1 cellular context compared by ENCODE assay signal in the genomic region with DNA sequence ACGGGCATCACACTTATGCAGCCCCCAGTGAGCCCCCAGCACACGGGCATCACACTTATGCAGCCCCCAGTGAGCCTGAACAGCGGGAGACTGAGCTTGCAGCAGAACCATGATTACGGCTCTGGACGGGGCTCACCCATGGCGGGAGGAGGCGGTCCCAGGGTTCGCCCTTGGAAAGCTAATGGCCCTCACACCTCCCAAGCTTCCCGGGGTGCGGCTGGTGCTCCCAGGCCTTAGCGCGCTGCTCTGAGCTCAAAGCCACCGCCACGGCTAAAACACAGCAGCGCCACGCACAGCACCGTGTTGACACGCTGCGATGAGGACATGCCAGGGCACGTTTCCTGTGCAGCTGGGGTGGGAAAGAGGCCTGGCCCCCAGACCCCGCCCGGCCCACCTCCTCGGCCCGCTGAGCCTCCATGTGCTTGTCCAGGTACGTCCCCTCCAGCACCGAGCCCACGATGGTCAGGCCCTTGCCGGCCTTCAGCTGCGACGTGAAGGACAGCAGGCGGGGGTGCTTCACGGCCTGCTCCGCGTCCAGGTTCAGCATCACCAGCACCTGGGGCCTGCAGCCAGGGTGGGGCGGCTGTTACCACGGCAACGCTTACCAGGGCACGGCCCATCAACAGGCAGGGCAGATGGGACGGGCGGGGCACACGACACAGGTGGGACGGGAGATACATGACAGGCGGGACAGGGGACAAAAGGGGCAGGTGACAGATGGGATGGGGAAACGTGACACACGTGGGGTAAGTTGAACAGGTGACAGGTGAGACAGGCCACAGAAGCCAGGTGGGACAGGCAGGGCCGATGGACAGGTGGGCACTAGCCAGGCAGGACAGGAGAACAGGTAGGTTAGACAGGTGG.
TF ChIP-seq lines count a peak whose summit lies in the region.

No MANE protein-coding gene starts in this region.

TF ChIP-seq in A549, 52 proteins besides CTCF, POLR2A, EP300 and RAD21 (continued from another document):
- TF ChIP-seq, protein P1, sequence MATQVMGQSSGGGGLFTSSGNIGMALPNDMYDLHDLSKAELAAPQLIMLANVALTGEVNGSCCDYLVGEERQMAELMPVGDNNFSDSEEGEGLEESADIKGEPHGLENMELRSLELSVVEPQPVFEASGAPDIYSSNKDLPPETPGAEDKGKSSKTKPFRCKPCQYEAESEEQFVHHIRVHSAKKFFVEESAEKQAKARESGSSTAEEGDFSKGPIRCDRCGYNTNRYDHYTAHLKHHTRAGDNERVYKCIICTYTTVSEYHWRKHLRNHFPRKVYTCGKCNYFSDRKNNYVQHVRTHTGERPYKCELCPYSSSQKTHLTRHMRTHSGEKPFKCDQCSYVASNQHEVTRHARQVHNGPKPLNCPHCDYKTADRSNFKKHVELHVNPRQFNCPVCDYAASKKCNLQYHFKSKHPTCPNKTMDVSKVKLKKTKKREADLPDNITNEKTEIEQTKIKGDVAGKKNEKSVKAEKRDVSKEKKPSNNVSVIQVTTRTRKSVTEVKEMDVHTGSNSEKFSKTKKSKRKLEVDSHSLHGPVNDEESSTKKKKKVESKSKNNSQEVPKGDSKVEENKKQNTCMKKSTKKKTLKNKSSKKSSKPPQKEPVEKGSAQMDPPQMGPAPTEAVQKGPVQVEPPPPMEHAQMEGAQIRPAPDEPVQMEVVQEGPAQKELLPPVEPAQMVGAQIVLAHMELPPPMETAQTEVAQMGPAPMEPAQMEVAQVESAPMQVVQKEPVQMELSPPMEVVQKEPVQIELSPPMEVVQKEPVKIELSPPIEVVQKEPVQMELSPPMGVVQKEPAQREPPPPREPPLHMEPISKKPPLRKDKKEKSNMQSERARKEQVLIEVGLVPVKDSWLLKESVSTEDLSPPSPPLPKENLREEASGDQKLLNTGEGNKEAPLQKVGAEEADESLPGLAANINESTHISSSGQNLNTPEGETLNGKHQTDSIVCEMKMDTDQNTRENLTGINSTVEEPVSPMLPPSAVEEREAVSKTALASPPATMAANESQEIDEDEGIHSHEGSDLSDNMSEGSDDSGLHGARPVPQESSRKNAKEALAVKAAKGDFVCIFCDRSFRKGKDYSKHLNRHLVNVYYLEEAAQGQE (IDR thresholded peaks at IDR 0.05) = no peak
- TF ChIP-seq FOSL2 (IDR thresholded peaks at IDR 0.05) (no peak), FOSL2 (CRISPR knock-in tag; IDR thresholded peaks at IDR 0.05) (no peak)
